Comparison of ENCODE assay signal across 19 cellular contexts in the genomic region with DNA sequence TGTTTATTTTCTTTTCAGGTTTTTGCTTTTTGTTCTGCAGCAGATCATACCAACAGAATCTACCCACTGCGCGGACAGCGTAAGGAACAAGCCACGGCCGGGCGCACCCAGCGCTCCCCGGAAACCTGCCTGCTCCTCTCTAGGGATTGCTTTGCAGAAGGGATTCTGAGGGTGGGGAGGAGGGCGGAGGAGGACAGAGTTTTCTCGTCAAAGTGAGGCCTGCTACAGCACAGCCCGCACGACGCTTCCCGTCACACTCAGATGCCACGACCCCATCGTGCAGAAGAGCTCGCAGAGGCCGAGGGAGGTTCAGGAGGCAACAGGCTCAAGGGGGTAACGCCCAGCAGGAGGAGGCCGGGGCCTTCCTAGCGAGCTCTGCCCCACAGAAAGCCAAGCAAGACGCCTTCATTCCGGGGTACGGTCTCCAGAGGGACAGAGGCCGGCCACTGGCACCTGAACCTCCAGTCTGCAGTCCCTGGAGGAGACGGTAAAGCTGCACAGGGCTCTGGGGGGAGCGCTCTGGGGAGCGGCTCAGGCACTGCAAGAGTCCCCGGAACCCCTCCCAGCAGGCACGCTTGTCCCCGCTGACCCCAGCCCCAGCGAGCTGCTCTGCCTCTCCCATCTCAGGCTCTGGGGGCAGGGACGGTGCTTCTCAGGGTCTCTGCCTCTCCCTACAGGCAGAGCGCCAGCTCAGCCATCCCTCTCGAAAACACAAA. TPM values are rescaled to one million over a fixed set of nuclear protein-coding genes. Genes with fewer than 3 reads are reported as not detected.
DNase-seq lines count a peak whose midpoint lies in the region; ATAC-seq and TF ChIP-seq lines count a peak whose summit lies in the region.
"Had no signal": no experiment of that assay in that cellular context is flagged by ENCODE, and none has a peak within 500 bp of the region (broad histone marks: within the 10 kb centered on the region; RNA-seq: fewer than 3 reads in every experiment).

No MANE protein-coding gene starts in this region.

- H3K9me3 ChIP-seq in HUES64 (ENCODE audit: insufficient read depth, low read depth, low read length) (no peaks in the 10 kb centered on the region), liver (ENCODE audit: control insufficient read depth in 4 of 4, low read length in 3 of 4) (no peaks in the 10 kb centered on the region), spleen (no peaks in the 10 kb centered on the region)
- H3K9me3 ChIP-seq: ovary had no signal

- H3K9ac ChIP-seq in HUES64 (ENCODE audit: low read depth, low read length), result no peak overlapping the region; the same call in 1 of the 2 replicates
- H3K9ac ChIP-seq in liver (ENCODE audit: low read depth in 1 of 2, low read length in 2 of 2), result no peak overlapping the region

- H3K4me3 ChIP-seq in HUES64 (ENCODE audit: low read length) (no peak overlapping the region), cardiac fibroblast (replicated peaks in 1 of 2; ENCODE audit: low read depth in 2 of 2, low read length in 2 of 2) (peak overlapping the region; percentile 6 to 43), liver (ENCODE audit: low read depth in 1 of 3, low read length in 3 of 3) (no peak overlapping the region), spleen (peak overlapping the region; percentile 20 to 67 (median 33))
- H3K4me3 ChIP-seq: ovary had no signal

- H3K27ac ChIP-seq in HUES64 (ENCODE audit: low read depth, low read length) (0 out of 2 replicates have a peak overlapping the region, but pooled peaks have one; percentile 13), liver (ENCODE audit: low read depth in 1 of 2, low read length in 2 of 2) (peak overlapping the region; percentile 62 to 75), spleen (peak overlapping the region; percentile 27 to 100 (median 82))
- H3K27ac ChIP-seq: C4-2B, ovary, VCaP had no signal

- WGBS in HUES64, result 92% methylated on average over 35 of the region's 35 CpGs
- 80% methylated on average over 35 of the region's 35 CpGs for WGBS in liver
- WGBS in spleen, 5 donors, result 60 to 82% (median 73%) methylated on average over 25 to 35 of the region's 35 CpGs

- H3K4me1 ChIP-seq in HUES64 (ENCODE audit: insufficient read depth, low read length) (no peaks in the 10 kb centered on the region), liver (ENCODE audit: control insufficient read depth in 4 of 4, insufficient read depth in 4 of 4, low read length in 3 of 4) (peaks cover 21 to 96% (median 82%) of the 10 kb centered on the region in 4 donors), spleen (peaks cover 66 to 100% (median 98%) of the 10 kb centered on the region in 6 donors)

- TF ChIP-seq RAD21 in liver (IDR thresholded peaks at IDR 0.05), result no peak

- H3K27me3 ChIP-seq in HUES64 (ENCODE audit: insufficient read depth, low read length) (no peaks in the 10 kb centered on the region), liver (ENCODE audit: control insufficient read depth in 4 of 4, insufficient read depth in 4 of 4, low read length in 3 of 4) (no peaks in the 10 kb centered on the region), spleen (replicated peaks in 1 of 7) (no peaks in the 10 kb centered on the region)
- H3K27me3 ChIP-seq: dorsolateral prefrontal cortex, ovary had no signal

- H3K36me3 ChIP-seq in HUES64 (ENCODE audit: insufficient read depth, low read length) (no peaks in the 10 kb centered on the region), liver (ENCODE audit: control insufficient read depth in 4 of 4, insufficient read depth in 3 of 4, low read depth in 1 of 4, low read length in 3 of 4) (no peaks in the 10 kb centered on the region), spleen (peaks cover 0 to 73% (median 5%) of the 10 kb centered on the region in 6 donors)
- H3K36me3 ChIP-seq: ovary had no signal

- TF ChIP-seq CTCF in cardiac fibroblast (IDR thresholded peaks at IDR 0.05; ENCODE audit: low read depth, low read length) (no peak), liver (IDR thresholded peaks at IDR 0.05; ENCODE audit: low read depth, low read length, missing input control) (no peak), spleen (IDR thresholded peaks at IDR 0.05 in 8 of 11, conservative IDR thresholded peaks at IDR 0.05 in 3 of 11) (no peak)

- no peak for TF ChIP-seq POLR2A in spleen (IDR thresholded peaks at IDR 0.05)

- intact Hi-C loops in spleen (cut with DNase I; ENCODE audit: low total_unique reads), result no loop called here

- ATAC-seq in GM19324 (IDR thresholded peaks at IDR 0.05; ENCODE audit: low FRiP score, unreplicated experiment), result no peak
- ATAC-seq: stimulated activated naive CD8-positive, alpha-beta T cell treated with anti-CD3 and anti-CD28 coated beads, Interleukin-15, amount 100 ng/mL, for 72 hours had no signal

- no peak for DNase-seq in cardiac fibroblast (ENCODE audit: low read depth in 2 of 2)
- no peak for DNase-seq in spleen
- DNase-seq in SK-N-DZ (ENCODE audit: low spot score), result no peak
- DNase-seq in NCI-H774 (lab: John Stamatoyannopoulos, UW), result no peak
- DNase-seq in DMS53 treated with DMSO at 0.1 percent for 48 hours (lab: John Stamatoyannopoulos, UW; ENCODE audit: unreplicated experiment), result no peak
- DNase-seq: activated CD8-positive, alpha-beta memory T cell treated with anti-CD3 and anti-CD28 coated beads, Interleukin-2, amount 50 U/mL, for 48 hours; dorsolateral prefrontal cortex; GDM1; H7; NCI-H1417 treated with DMSO at 0.1 percent for 48 hours; NCI-H82; ovary; stimulated activated CD4-positive, alpha-beta T cell treated with anti-CD3 and anti-CD28 coated beads, Interleukin-2, amount 100 ng/mL, for 24 hours; stimulated activated naive CD8-positive, alpha-beta T cell treated with anti-CD3 and anti-CD28 coated beads, Interleukin-15, amount 100 ng/mL, for 72 hours had no signal

TF ChIP-seq in liver, 16 proteins besides CTCF, POLR2A, EP300 and RAD21:
- TF ChIP-seq FOXA2 (IDR thresholded peaks at IDR 0.05) (no peak), GABPA (IDR thresholded peaks at IDR 0.05 in 1 of 2, conservative IDR thresholded peaks at IDR 0.05 in 1 of 2) (no peak)
- TF ChIP-seq, protein P1, sequence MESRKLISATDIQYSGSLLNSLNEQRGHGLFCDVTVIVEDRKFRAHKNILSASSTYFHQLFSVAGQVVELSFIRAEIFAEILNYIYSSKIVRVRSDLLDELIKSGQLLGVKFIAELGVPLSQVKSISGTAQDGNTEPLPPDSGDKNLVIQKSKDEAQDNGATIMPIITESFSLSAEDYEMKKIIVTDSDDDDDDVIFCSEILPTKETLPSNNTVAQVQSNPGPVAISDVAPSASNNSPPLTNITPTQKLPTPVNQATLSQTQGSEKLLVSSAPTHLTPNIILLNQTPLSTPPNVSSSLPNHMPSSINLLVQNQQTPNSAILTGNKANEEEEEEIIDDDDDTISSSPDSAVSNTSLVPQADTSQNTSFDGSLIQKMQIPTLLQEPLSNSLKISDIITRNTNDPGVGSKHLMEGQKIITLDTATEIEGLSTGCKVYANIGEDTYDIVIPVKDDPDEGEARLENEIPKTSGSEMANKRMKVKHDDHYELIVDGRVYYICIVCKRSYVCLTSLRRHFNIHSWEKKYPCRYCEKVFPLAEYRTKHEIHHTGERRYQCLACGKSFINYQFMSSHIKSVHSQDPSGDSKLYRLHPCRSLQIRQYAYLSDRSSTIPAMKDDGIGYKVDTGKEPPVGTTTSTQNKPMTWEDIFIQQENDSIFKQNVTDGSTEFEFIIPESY (IDR thresholded peaks at IDR 0.05), result no peak
- TF ChIP-seq, protein P2, sequence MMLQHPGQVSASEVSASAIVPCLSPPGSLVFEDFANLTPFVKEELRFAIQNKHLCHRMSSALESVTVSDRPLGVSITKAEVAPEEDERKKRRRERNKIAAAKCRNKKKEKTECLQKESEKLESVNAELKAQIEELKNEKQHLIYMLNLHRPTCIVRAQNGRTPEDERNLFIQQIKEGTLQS (IDR thresholded peaks at IDR 0.05), result no peak
- TF ChIP-seq, protein P3, sequence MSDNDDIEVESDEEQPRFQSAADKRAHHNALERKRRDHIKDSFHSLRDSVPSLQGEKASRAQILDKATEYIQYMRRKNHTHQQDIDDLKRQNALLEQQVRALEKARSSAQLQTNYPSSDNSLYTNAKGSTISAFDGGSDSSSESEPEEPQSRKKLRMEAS (IDR thresholded peaks at IDR 0.05), result no peak

RNA-seq across cellular contexts. Expression of a gene that starts 6.9 kb away (rescaled TPM):
- 21.4 TPM for polyA plus RNA-seq in HUES64 (2013, experiment 1 of 2)
- polyA plus RNA-seq in HUES64 (2013, experiment 2 of 2), result 19.9 TPM
- total RNA-seq in liver (10 to 100 TPM in 1 of 2 donors, 1 to 10 TPM in 1; 8.3 to 11.5 TPM), spleen (10 to 100 TPM; 35.7 to 88.1 (median 59.2) TPM)
- polyA plus RNA-seq in liver (10 to 100 TPM in 1 of 2 donors, 1 to 10 TPM in 1; 2.0 to 10.0 TPM), spleen (10 to 100 TPM; 13.4 to 52.3 (median 27.4) TPM)
- polyA plus RNA-seq in SK-N-DZ (2014; cell fraction: cytosol; rRNA removed), result 10.7 and 12.7 TPM in 2 replicates
- 16.6 and 69.5 TPM in 2 replicates for polyA plus RNA-seq in SK-N-DZ (2014; cell fraction: nucleus; rRNA removed)

RNA-seq across cellular contexts. Expression of a gene that starts 22.0 kb away (rescaled TPM):
- polyA plus RNA-seq in HUES64 (2013, experiment 1 of 2), result 23.7 TPM
- 24.2 TPM for polyA plus RNA-seq in HUES64 (2013, experiment 2 of 2)
- total RNA-seq in liver (1 to 10 TPM; 4.4 to 7.6 TPM), spleen (10 to 100 TPM; 12.9 to 39.0 (median 29.5) TPM)
- polyA plus RNA-seq in liver (10 to 100 TPM in 1 of 2 donors, 1 to 10 TPM in 1; 1.2 to 14.8 TPM), spleen (10 to 100 TPM in 1 of 3 donors, 1 to 10 TPM in 2; 7.1 to 19.5 (median 8.1) TPM)
- polyA plus RNA-seq in SK-N-DZ (2014; cell fraction: cytosol; rRNA removed), result 12.8 and 16.7 TPM in 2 replicates
- polyA plus RNA-seq in SK-N-DZ (2014; cell fraction: nucleus; rRNA removed), result 11.0 and 15.3 TPM in 2 replicates

RNA-seq across cellular contexts. Expression of a gene that starts 29.3 kb away (rescaled TPM):
- 4.8 TPM for polyA plus RNA-seq in HUES64 (2013, experiment 1 of 2)
- polyA plus RNA-seq in HUES64 (2013, experiment 2 of 2), result 5.4 TPM
- 1 to 10 TPM in 1 of 2 donors, under 1 TPM in 1; 0.50 to 3.1 TPM for total RNA-seq in liver
- under 1 TPM; 0.42 to 0.53 TPM for polyA plus RNA-seq in liver
- total RNA-seq in spleen, result 10 to 100 TPM in 1 of 7 donors, 1 to 10 TPM in 6; 5.4 to 10.1 (median 7.3) TPM
- polyA plus RNA-seq in spleen, result 1 to 10 TPM; 1.9 to 3.9 (median 2.3) TPM
- 0.10 and 0.32 TPM in 2 replicates for polyA plus RNA-seq in SK-N-DZ (2014; cell fraction: cytosol; rRNA removed)
- polyA plus RNA-seq in SK-N-DZ (2014; cell fraction: nucleus; rRNA removed), result 0.12 and 1.7 TPM in 2 replicates

RNA-seq across cellular contexts. Expression of a gene that starts 43.9 kb away (rescaled TPM):
- polyA plus RNA-seq in HUES64 (2013, experiment 1 of 2), result 31.8 TPM
- 31.0 TPM for polyA plus RNA-seq in HUES64 (2013, experiment 2 of 2)
- total RNA-seq in liver (10 to 100 TPM; 25.4 to 28.6 TPM), spleen (100 to 1,000 TPM in 2 of 7 donors, 10 to 100 TPM in 5; 73.4 to 104 (median 83.0) TPM)
- polyA plus RNA-seq in liver (10 to 100 TPM in 1 of 2 donors, 1 to 10 TPM in 1; 8.1 to 30.2 TPM), spleen (100 to 1,000 TPM in 1 of 3 donors, 10 to 100 TPM in 2; 80.4 to 107 (median 88.1) TPM)
- polyA plus RNA-seq in SK-N-DZ (2014; cell fraction: cytosol; rRNA removed), result 73.8 and 89.9 TPM in 2 replicates
- 197 and 240 TPM in 2 replicates for polyA plus RNA-seq in SK-N-DZ (2014; cell fraction: nucleus; rRNA removed)

Comparison
In these comparisons a context has a peak if more than half of its experiments do, and no peak if none do; other contexts are left out.
1. H3K27ac ChIP-seq: peak in every context shown above with its lines; median percentile 82 in spleen; 68 in liver; 13 in HUES64.
2. H3K4me3 ChIP-seq: peak in cardiac fibroblast (2 of 2) and spleen (8 of 8); none in HUES64 (single experiment) and liver (0 of 3).